In genomic region chr4:182289809-182290208, GRCh38 we compare ENCODE assay signal across 1 cellular context.
TF ChIP-seq lines count a peak whose summit lies in the region.

No MANE protein-coding gene starts in this region.

TF ChIP-seq in IMR-90, 13 proteins besides CTCF, POLR2A, EP300 and RAD21 (continued from another document):
- TF ChIP-seq USF2 (IDR thresholded peaks at IDR 0.05; ENCODE audit: low read depth, low read length) (no peak), CEBPB (IDR thresholded peaks at IDR 0.05; ENCODE audit: low read depth, low read length) (no peak), RFX5 (IDR thresholded peaks at IDR 0.05; ENCODE audit: low read depth, low read length) (no peak)
